Comparison of ENCODE assay signal across 1 cellular context in genomic region chr10:32971536-32972091, GRCh38.
TF ChIP-seq lines count a peak whose summit lies in the region.

No MANE protein-coding gene starts in this region.

TF ChIP-seq in HepG2, 621 proteins besides CTCF, POLR2A, EP300 and RAD21 (continued from another document):
- TF ChIP-seq AHDC1 (CRISPR knock-in tag; IDR thresholded peaks at IDR 0.05; ENCODE audit: borderline replicate concordance) (no peak), ATM (IDR thresholded peaks at IDR 0.05; ENCODE audit: borderline replicate concordance) (no peak), HMG20A (CRISPR knock-in tag; IDR thresholded peaks at IDR 0.05; ENCODE audit: borderline replicate concordance) (peak; percentile 47; the same call in 1 of the 2 replicates), ZNF850 (CRISPR knock-in tag; conservative IDR thresholded peaks at IDR 0.05) (no peak), HNF4A (CRISPR knock-in tag; IDR thresholded peaks at IDR 0.05) (peak; percentile 82), ZNF75D (CRISPR knock-in tag; IDR thresholded peaks at IDR 0.05; ENCODE audit: borderline replicate concordance) (no peak), HMGXB3 (CRISPR knock-in tag; IDR thresholded peaks at IDR 0.05; ENCODE audit: borderline replicate concordance) (no peak), ZNF362 (CRISPR knock-in tag; IDR thresholded peaks at IDR 0.05; ENCODE audit: borderline replicate concordance) (0 out of 2 replicates have a peak, but pooled peaks have one; percentile 34), MED1 (CRISPR knock-in tag; IDR thresholded peaks at IDR 0.05) (peak; percentile 23; the same call in 1 of the 2 replicates), BCL6 (CRISPR knock-in tag; IDR thresholded peaks at IDR 0.05) (peak; percentile 88), FOXA3 (CRISPR knock-in tag; IDR thresholded peaks at IDR 0.05) (0 out of 2 replicates have a peak, but pooled peaks have one; percentile 8), PAXIP1 (CRISPR knock-in tag; conservative IDR thresholded peaks at IDR 0.05) (peak; percentile 64), POLR2AphosphoS5 (IDR thresholded peaks at IDR 0.05; ENCODE audit: low read depth, low read length) (no peak), RARA (CRISPR knock-in tag; IDR thresholded peaks at IDR 0.05) (peak; percentile 23; the same call in 1 of the 2 replicates)
